ENCODE assay signal across 8 cellular contexts in the genomic region with DNA sequence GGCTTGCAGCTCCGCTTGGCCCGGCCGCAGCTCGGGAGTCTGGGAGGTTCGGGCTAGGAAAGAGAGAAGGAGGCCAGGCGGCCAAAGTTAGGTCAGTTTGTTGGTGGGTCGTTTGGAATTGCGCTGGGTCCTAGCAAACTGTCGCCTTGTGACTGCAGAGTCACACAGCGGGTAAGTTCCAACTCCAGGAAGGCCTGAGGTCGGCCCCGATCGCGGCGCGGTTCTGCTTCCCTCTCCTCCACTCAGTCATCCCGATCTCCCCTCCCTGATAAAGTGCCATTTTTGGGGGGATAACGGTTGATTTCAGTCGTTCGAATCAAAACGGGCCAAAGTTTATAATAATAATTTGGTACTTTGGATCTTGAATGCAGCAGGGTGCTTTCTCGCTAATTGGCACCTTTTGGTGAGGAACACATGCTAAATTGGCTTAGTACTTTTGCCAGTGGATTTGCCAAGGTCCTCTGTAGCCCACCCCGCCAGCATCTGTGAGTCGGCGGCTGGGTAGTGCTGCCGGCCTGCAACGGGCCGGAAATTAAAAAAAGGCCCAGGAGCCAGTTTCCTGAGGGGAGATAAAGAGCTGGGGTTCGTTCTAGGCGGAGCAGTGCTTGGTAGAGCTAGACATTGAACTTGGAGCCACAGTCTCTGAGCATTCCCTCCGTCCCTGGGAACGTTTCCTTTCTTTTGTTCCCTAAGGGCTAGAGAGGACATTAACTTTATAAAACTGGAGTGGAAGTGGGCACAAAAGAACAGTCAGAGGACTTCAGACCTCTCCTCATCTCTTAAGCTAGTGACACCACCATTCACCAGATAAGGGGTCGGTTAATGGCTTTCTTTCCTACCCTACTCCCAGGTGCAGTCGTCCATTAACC. TPM values are rescaled to one million over a fixed set of nuclear protein-coding genes. Genes with fewer than 3 reads are reported as not detected.
DNase-seq lines count a peak whose midpoint lies in the region; ATAC-seq and TF ChIP-seq lines count a peak whose summit lies in the region.

No MANE protein-coding gene starts in this region.

- H2AFZ ChIP-seq in neural cell (ENCODE audit: low read depth, low read length), result peak overlapping the region; percentile 69

- H4K20me1 ChIP-seq in neural cell (ENCODE audit: insufficient read depth), result peaks cover 12% of the 10 kb centered on the region

- intact Hi-C loops in activated B cell treated with CpG ODN at 0.5 μM for 24 hours (cut with micrococcal nuclease), result loop anchor here (1.0 kb wide), 1 partner anchor 20 kb away; no protein-coding TSS in a partner anchor

- peak; percentile 29 for DNase-seq in NCI-H2171 treated with DMSO at 0.1 percent for 48 hours (lab: John Stamatoyannopoulos, UW)
- no peak for DNase-seq in NCI-H2171 (lab: John Stamatoyannopoulos, UW)
- no peak for DNase-seq in activated B cell treated with CpG ODN at 0.5 μM for 24 hours

- H3K9me3 Mint-ChIP-seq in activated B cell treated with CpG ODN at 0.5 μM for 24 hours, result no peaks in the 10 kb centered on the region

- H3K27ac Mint-ChIP-seq in activated B cell treated with CpG ODN at 0.5 μM for 24 hours, result peak overlapping the region; percentile 82

- TF ChIP-seq EP300 in neural cell (conservative IDR thresholded peaks at IDR 0.05; ENCODE audit: poor library complexity, severe bottlenecking), result no peak

- TF ChIP-seq RAD21 in neural cell (conservative IDR thresholded peaks at IDR 0.05), result no peak

- H3K9ac ChIP-seq in neural cell (ENCODE audit: low read length), result peak overlapping the region; percentile 94

- peak; percentile 13 for ATAC-seq in HG03520 (IDR thresholded peaks at IDR 0.05; ENCODE audit: unreplicated experiment)
- ATAC-seq in activated B cell treated with CpG ODN at 0.5 μM for 24 hours (ENCODE audit: low read depth), result peak; percentile 10
- ATAC-seq in esophagus mucosa, result peak; percentile 28
- no peak for ATAC-seq in HG02623 (IDR thresholded peaks at IDR 0.05; ENCODE audit: unreplicated experiment)
- no peak for ATAC-seq in GM18517 (IDR thresholded peaks at IDR 0.05; ENCODE audit: unreplicated experiment)

- H3K79me2 ChIP-seq in neural cell (replicated peaks; ENCODE audit: insufficient read depth, low read length), result peaks cover 57% of the 10 kb centered on the region

- H3F3A ChIP-seq in neural cell (ENCODE audit: insufficient read depth, low read length, poor library complexity, severe bottlenecking), result no peaks in the 10 kb centered on the region

- peak overlapping the region; percentile 87 for H3K4me2 ChIP-seq in neural cell (ENCODE audit: low read length)

- peak overlapping the region; percentile 77 for H3K27ac ChIP-seq in neural cell (ENCODE audit: low read length)

- peak overlapping the region; percentile 89 for H3K4me3 Mint-ChIP-seq in activated B cell treated with CpG ODN at 0.5 μM for 24 hours

- CTCF ChIA-PET in activated B cell treated with CpG ODN at 0.5 μM for 24 hours (lab: Charles Lee), result interaction anchor here (1.2 to 1.4 kb wide), 2 partner anchors 11 to 61 kb away, joined by 3 to 4 read pairs; no protein-coding TSS in a partner anchor

- peak overlapping the region; percentile 70 for H3K4me3 ChIP-seq in neural cell (ENCODE audit: low read length)

- no peaks in the 10 kb centered on the region for H3K9me3 ChIP-seq in neural cell (ENCODE audit: low read length)

- peaks cover 51% of the 10 kb centered on the region for H3K4me1 Mint-ChIP-seq in activated B cell treated with CpG ODN at 0.5 μM for 24 hours

- no peaks in the 10 kb centered on the region for H3K27me3 Mint-ChIP-seq in activated B cell treated with CpG ODN at 0.5 μM for 24 hours

- H3K36me3 Mint-ChIP-seq in activated B cell treated with CpG ODN at 0.5 μM for 24 hours (ENCODE audit: low read depth), result peaks cover 21% of the 10 kb centered on the region

- POLR2A ChIA-PET in activated B cell treated with CpG ODN at 0.5 μM for 24 hours (lab: Charles Lee), result interaction anchor here (0.6 to 2.4 kb wide), 5 partner anchors 20 to 1709 kb away, joined by 3 to 10 read pairs (median 7); partner anchors contain the start of genes SDF2L1 and YDJC

- H3K36me3 ChIP-seq in neural cell (ENCODE audit: insufficient read depth, low read length), result no peaks in the 10 kb centered on the region

- no peaks in the 10 kb centered on the region for H3K27me3 ChIP-seq in neural cell (ENCODE audit: insufficient read depth, low read depth, low read length)

- H3K9me2 ChIP-seq in neural cell (ENCODE audit: insufficient read depth, low read length), result no peaks in the 10 kb centered on the region

- no peak for TF ChIP-seq CTCF in activated B cell treated with CpG ODN at 0.5 μM for 24 hours (IDR thresholded peaks at IDR 0.05)
- no peak for TF ChIP-seq CTCF in neural cell (IDR thresholded peaks at IDR 0.05; ENCODE audit: poor library complexity, severe bottlenecking)

TF ChIP-seq in neural cell, 6 proteins besides CTCF, POLR2A, EP300 and RAD21:
- TF ChIP-seq POLR2AphosphoS5 (IDR thresholded peaks at IDR 0.05) (no peak), MXI1 (conservative IDR thresholded peaks at IDR 0.05; ENCODE audit: poor library complexity, severe bottlenecking) (no peak), SMC3 (conservative IDR thresholded peaks at IDR 0.05; ENCODE audit: poor library complexity) (no peak), EZH2 (IDR thresholded peaks at IDR 0.05; ENCODE audit: borderline replicate concordance, insufficient read depth, low read length, poor library complexity, severe bottlenecking) (no peak), TAF1 (IDR thresholded peaks at IDR 0.05; ENCODE audit: low read depth) (no peak)
- TF ChIP-seq, protein P1, sequence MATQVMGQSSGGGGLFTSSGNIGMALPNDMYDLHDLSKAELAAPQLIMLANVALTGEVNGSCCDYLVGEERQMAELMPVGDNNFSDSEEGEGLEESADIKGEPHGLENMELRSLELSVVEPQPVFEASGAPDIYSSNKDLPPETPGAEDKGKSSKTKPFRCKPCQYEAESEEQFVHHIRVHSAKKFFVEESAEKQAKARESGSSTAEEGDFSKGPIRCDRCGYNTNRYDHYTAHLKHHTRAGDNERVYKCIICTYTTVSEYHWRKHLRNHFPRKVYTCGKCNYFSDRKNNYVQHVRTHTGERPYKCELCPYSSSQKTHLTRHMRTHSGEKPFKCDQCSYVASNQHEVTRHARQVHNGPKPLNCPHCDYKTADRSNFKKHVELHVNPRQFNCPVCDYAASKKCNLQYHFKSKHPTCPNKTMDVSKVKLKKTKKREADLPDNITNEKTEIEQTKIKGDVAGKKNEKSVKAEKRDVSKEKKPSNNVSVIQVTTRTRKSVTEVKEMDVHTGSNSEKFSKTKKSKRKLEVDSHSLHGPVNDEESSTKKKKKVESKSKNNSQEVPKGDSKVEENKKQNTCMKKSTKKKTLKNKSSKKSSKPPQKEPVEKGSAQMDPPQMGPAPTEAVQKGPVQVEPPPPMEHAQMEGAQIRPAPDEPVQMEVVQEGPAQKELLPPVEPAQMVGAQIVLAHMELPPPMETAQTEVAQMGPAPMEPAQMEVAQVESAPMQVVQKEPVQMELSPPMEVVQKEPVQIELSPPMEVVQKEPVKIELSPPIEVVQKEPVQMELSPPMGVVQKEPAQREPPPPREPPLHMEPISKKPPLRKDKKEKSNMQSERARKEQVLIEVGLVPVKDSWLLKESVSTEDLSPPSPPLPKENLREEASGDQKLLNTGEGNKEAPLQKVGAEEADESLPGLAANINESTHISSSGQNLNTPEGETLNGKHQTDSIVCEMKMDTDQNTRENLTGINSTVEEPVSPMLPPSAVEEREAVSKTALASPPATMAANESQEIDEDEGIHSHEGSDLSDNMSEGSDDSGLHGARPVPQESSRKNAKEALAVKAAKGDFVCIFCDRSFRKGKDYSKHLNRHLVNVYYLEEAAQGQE (IDR thresholded peaks at IDR 0.05; ENCODE audit: borderline replicate concordance), result no peak
TF ChIP-seq in neural cell: peak in this region for 0.

RNA-seq across cellular contexts. Expression of gene UBE2L3, which starts 0.9 kb away (rescaled TPM):
- total RNA-seq in activated B cell treated with CpG ODN at 0.5 μM for 24 hours (39.8 and 43.3 TPM in 2 replicates), esophagus mucosa (35.9 TPM)
- polyA plus RNA-seq in neural cell, result 42.9 and 49.1 TPM in 2 replicates
- 39.2 and 46.5 TPM in 2 replicates for polyA minus RNA-seq in neural cell

RNA-seq across cellular contexts. Expression of gene RIMBP3C, which starts 17.2 kb away (rescaled TPM):
- total RNA-seq in activated B cell treated with CpG ODN at 0.5 μM for 24 hours (0.24 TPM in 1 of 2 replicates, not detected in the other), esophagus mucosa (0.04 TPM)
- polyA plus RNA-seq in neural cell, result 0.07 TPM in 1 of 2 replicates, not detected in the other
- 3.5 and 5.1 TPM in 2 replicates for polyA minus RNA-seq in neural cell

Comparison
In these comparisons a context has a peak if more than half of its experiments do, and no peak if none do; other contexts are left out.
1. ATAC-seq: peak in HG03520 (single experiment), activated B cell treated with CpG ODN at 0.5 μM for 24 hours (single experiment) and esophagus mucosa (single experiment); none in HG02623 (single experiment) and GM18517 (single experiment).